Comparison of ENCODE assay signal across 8 cellular contexts in genomic region chr7:65239707-65240352, GRCh38.
DNase-seq lines count a peak whose midpoint lies in the region; ATAC-seq and TF ChIP-seq lines count a peak whose summit lies in the region.

No MANE protein-coding gene starts in this region.

- no peak overlapping the region for H2BK12ac ChIP-seq in trophoblast cell (ENCODE audit: low read length)

- no peaks in the 10 kb centered on the region for H3K79me2 ChIP-seq in trophoblast cell (ENCODE audit: control insufficient read depth, insufficient read depth, low read length, poor library complexity)

- no peak overlapping the region for H2AK5ac ChIP-seq in trophoblast cell (ENCODE audit: low read length)

- H3K4me1 Mint-ChIP-seq in activated CD4-positive, alpha-beta T cell treated with anti-CD3 and anti-CD28 coated beads, Interleukin-2, amount 10 ng/mL, durations not matched to agents 24 days and 14 days = no peaks in the 10 kb centered on the region
- peaks cover 5 to 11% (median 10%) of the 10 kb centered on the region in 3 donors for H3K4me1 Mint-ChIP-seq in T-cell

- CTCF ChIA-PET in T-cell (lab: Charles Lee) = no interaction called here

- H3K9ac ChIP-seq in trophoblast cell (ENCODE audit: low read length) = peak overlapping the region; percentile 30

- peak overlapping the region; percentile 76 for H4K8ac ChIP-seq in trophoblast cell (ENCODE audit: low read depth, low read length)

- H3K27ac ChIP-seq in gastroesophageal sphincter (peak overlapping the region in 1 of 4 donors; percentile 57), trophoblast cell (ENCODE audit: low read depth, low read length) (no peak overlapping the region)

- H3K4me2 ChIP-seq in trophoblast cell (ENCODE audit: low read length) = peak overlapping the region; percentile 87

- H3K4ac ChIP-seq in trophoblast cell (ENCODE audit: low read depth, low read length) = no peak overlapping the region

- H3K23ac ChIP-seq in trophoblast cell (ENCODE audit: low read length) = no peak overlapping the region

- H3K4me3 ChIP-seq in gastroesophageal sphincter = peak overlapping the region; percentile 33 to 56
- peak overlapping the region; percentile 74 for H3K4me3 ChIP-seq in trophoblast cell (ENCODE audit: low read depth, low read length)

- H3K9me3 Mint-ChIP-seq in activated CD4-positive, alpha-beta T cell treated with anti-CD3 and anti-CD28 coated beads, Interleukin-2, amount 10 ng/mL, durations not matched to agents 24 days and 14 days = no peaks in the 10 kb centered on the region
- H3K9me3 Mint-ChIP-seq in T-cell = no peaks in the 10 kb centered on the region

- H3K27me3 ChIP-seq in gastroesophageal sphincter (peaks cover 57% of the 10 kb centered on the region), trophoblast cell (ENCODE audit: insufficient read depth, low read length) (no peaks in the 10 kb centered on the region)

- no peak for TF ChIP-seq EP300 in gastroesophageal sphincter (IDR thresholded peaks at IDR 0.05)

- no peak overlapping the region for H3K18ac ChIP-seq in trophoblast cell (ENCODE audit: low read length)

- no peak overlapping the region for H2BK5ac ChIP-seq in trophoblast cell (ENCODE audit: low read depth, low read length, poor library complexity)

- peak overlapping the region; percentile 33 for H3K14ac ChIP-seq in trophoblast cell (ENCODE audit: low read length)

- no peak for TF ChIP-seq CTCF in gastroesophageal sphincter (IDR thresholded peaks at IDR 0.05)

- ATAC-seq in T-cell (replicated peaks in 1 of 4) (peak in 2 of 4 experiments; percentile 36 to 40), gastroesophageal sphincter (peak; percentile 32), GM18870 (IDR thresholded peaks at IDR 0.05; ENCODE audit: unreplicated experiment) (no peak)

- H3K4me3 Mint-ChIP-seq in activated CD4-positive, alpha-beta T cell treated with anti-CD3 and anti-CD28 coated beads, Interleukin-2, amount 10 ng/mL, durations not matched to agents 24 days and 14 days = peak overlapping the region; percentile 58
- peak overlapping the region; percentile 28 to 60 (median 51) for H3K4me3 Mint-ChIP-seq in T-cell

- TF ChIP-seq POLR2A in gastroesophageal sphincter (IDR thresholded peaks at IDR 0.05) = no peak

- no peak overlapping the region for H2BK120ac ChIP-seq in trophoblast cell (ENCODE audit: insufficient read depth, low read length, poor library complexity)

- peaks cover 17% of the 10 kb centered on the region for H3K27me3 Mint-ChIP-seq in activated CD4-positive, alpha-beta T cell treated with anti-CD3 and anti-CD28 coated beads, Interleukin-2, amount 10 ng/mL, durations not matched to agents 24 days and 14 days
- peaks cover 18 to 34% of the 10 kb centered on the region in 2 donors for H3K27me3 Mint-ChIP-seq in T-cell

- 0% methylated on average over 1 of the region's 52 CpGs; no CpG with 5 or more reads in 1 of the 2 donors for WGBS in gastroesophageal sphincter (ENCODE audit: low coverage in 1 of 2), 2 donors
- WGBS in trophoblast cell (ENCODE audit: extremely low coverage, insufficient coverage, insufficient read length) = no CpG with 5 or more reads among the region's 52 CpGs

- no peak overlapping the region for H4K12ac ChIP-seq in trophoblast cell (ENCODE audit: low read depth, low read length)

- peak overlapping the region; percentile 50 for H2AFZ ChIP-seq in trophoblast cell (ENCODE audit: insufficient read depth, low read length, poor library complexity)

- H3K9me3 ChIP-seq in gastroesophageal sphincter (no peaks in the 10 kb centered on the region), trophoblast cell (ENCODE audit: insufficient read depth, low read depth, low read length) (peaks cover 4% of the 10 kb centered on the region)

- H3K27ac Mint-ChIP-seq in activated CD4-positive, alpha-beta T cell treated with anti-CD3 and anti-CD28 coated beads, Interleukin-2, amount 10 ng/mL, durations not matched to agents 24 days and 14 days = no peak overlapping the region
- H3K27ac Mint-ChIP-seq in T-cell = no peak overlapping the region

- peaks cover 2% of the 10 kb centered on the region for H3K79me1 ChIP-seq in trophoblast cell (ENCODE audit: low read length)

- POLR2A ChIA-PET in T-cell (lab: Charles Lee) = no interaction called here

- H4K91ac ChIP-seq in trophoblast cell (ENCODE audit: low read depth, low read length) = no peak overlapping the region

- H3K36me3 Mint-ChIP-seq in activated CD4-positive, alpha-beta T cell treated with anti-CD3 and anti-CD28 coated beads, Interleukin-2, amount 10 ng/mL, durations not matched to agents 24 days and 14 days (ENCODE audit: low read depth) = no peaks in the 10 kb centered on the region
- no peaks in the 10 kb centered on the region for H3K36me3 Mint-ChIP-seq in T-cell

- H3K36me3 ChIP-seq in gastroesophageal sphincter (no peaks in the 10 kb centered on the region), trophoblast cell (ENCODE audit: control insufficient read depth in 1 of 2, insufficient read depth in 2 of 2, low read length in 2 of 2) (no peaks in the 10 kb centered on the region)

- H3K4me1 ChIP-seq in gastroesophageal sphincter (peaks cover 0 to 10% (median 3%) of the 10 kb centered on the region in 3 donors), trophoblast cell (ENCODE audit: control insufficient read depth in 1 of 2, insufficient read depth in 2 of 2, low read length in 2 of 2) (peaks cover 0 to 3% of the 10 kb centered on the region in 2 experiments)

- intact Hi-C loops in activated CD4-positive, alpha-beta T cell treated with anti-CD3 and anti-CD28 coated beads, Interleukin-2, amount 10 ng/mL, durations not matched to agents 24 days and 14 days (cut with micrococcal nuclease) = no loop called here

- DNase-seq in activated CD4-positive, alpha-beta T cell treated with anti-CD3 and anti-CD28 coated beads, Interleukin-2, amount 10 ng/mL, durations not matched to agents 24 days and 14 days = peak; percentile 57
- DNase-seq in activated CD4-positive, alpha-beta T cell treated with anti-CD3 and anti-CD28 coated beads, Interleukin-2, amount 50 U/mL, for 1 hour = no peak
- peak in 1 of 34 experiments; percentile 15 for DNase-seq in T-cell
- DNase-seq in trophoblast cell = peak in 1 of 2 donors; percentile 35
- DNase-seq in Kasumi-1 (lab: John Stamatoyannopoulos, UW) = no peak
- no peak for DNase-seq in globus pallidus (ENCODE audit: low spot score)
